ENCODE assay signal across 10 cellular contexts in genomic region chr9:96646081-96646991, GRCh38. TPM values are rescaled to one million over a fixed set of nuclear protein-coding genes. Genes with fewer than 3 reads are reported as not detected.
DNase-seq lines count a peak whose midpoint lies in the region; ATAC-seq and TF ChIP-seq lines count a peak whose summit lies in the region.
"Had no signal": no experiment of that assay in that cellular context is flagged by ENCODE, and none has a peak within 500 bp of the region (broad histone marks: within the 10 kb centered on the region; RNA-seq: fewer than 3 reads in every experiment).

No MANE protein-coding gene starts in this region.

- H3K4me3 Mint-ChIP-seq in MCF 10A (ENCODE audit: unreplicated experiment) = no peak overlapping the region
- H3K4me3 Mint-ChIP-seq in CD8-positive, alpha-beta T cell = no peak overlapping the region

- no peak for TF ChIP-seq CTCF in MCF 10A (IDR thresholded peaks at IDR 0.05; ENCODE audit: unreplicated experiment)
- no peak for TF ChIP-seq CTCF in breast epithelium (IDR thresholded peaks at IDR 0.05)
- TF ChIP-seq CTCF in WERI-Rb-1 (IDR thresholded peaks at IDR 0.05; ENCODE audit: low read depth, low read length) = no peak
- no peak for TF ChIP-seq CTCF in left lung (IDR thresholded peaks at IDR 0.05)
- no peak for TF ChIP-seq CTCF in upper lobe of left lung (IDR thresholded peaks at IDR 0.05)
- TF ChIP-seq CTCF in CD8-positive, alpha-beta T cell (IDR thresholded peaks at IDR 0.05) = no peak

- H3K27me3 ChIP-seq in breast epithelium (no peaks in the 10 kb centered on the region), WERI-Rb-1 (ENCODE audit: insufficient read depth, low read depth, severe bottlenecking) (no peaks in the 10 kb centered on the region), left lung (no peaks in the 10 kb centered on the region), upper lobe of left lung (no peaks in the 10 kb centered on the region)
- no peaks in the 10 kb centered on the region for H3K27me3 ChIP-seq in CD8-positive, alpha-beta T cell (ENCODE audit: insufficient read depth, low read length)

- peak overlapping the region in 1 of 2 donors; percentile 48 for H3K27ac ChIP-seq in breast epithelium
- 0 out of 2 replicates have a peak overlapping the region, but pooled peaks have one; percentile 5 for H3K27ac ChIP-seq in WERI-Rb-1
- peak overlapping the region; percentile 14 to 64 for H3K27ac ChIP-seq in left lung
- H3K27ac ChIP-seq in upper lobe of left lung = peak overlapping the region; percentile 44 to 78 (median 51)
- H3K27ac ChIP-seq in CD8-positive, alpha-beta T cell (ENCODE audit: low read depth, low read length) = no peak overlapping the region
- H3K27ac ChIP-seq: A549, VCaP had no signal

- H3K27me3 Mint-ChIP-seq in MCF 10A (ENCODE audit: insufficient read depth, unreplicated experiment) = no peaks in the 10 kb centered on the region
- H3K27me3 Mint-ChIP-seq in CD8-positive, alpha-beta T cell (ENCODE audit: low read depth) = no peaks in the 10 kb centered on the region

- DNase-seq in MCF 10A (ENCODE audit: unreplicated experiment) = peak; percentile 16
- no peak for DNase-seq in breast epithelium (ENCODE audit: low spot score in 2 of 2)
- no peak for DNase-seq in WERI-Rb-1
- DNase-seq in left lung = peak in 1 of 2 donors; percentile 43
- peak in 1 of 2 donors; percentile 29 for DNase-seq in upper lobe of left lung
- DNase-seq in activated naive CD4-positive, alpha-beta T cell treated with Interleukin-2 at 50 U/mL for 16 hours = no peak
- DNase-seq in CD8-positive, alpha-beta T cell = no peak

- H3K9me3 Mint-ChIP-seq in MCF 10A (ENCODE audit: unreplicated experiment) = no peaks in the 10 kb centered on the region
- no peaks in the 10 kb centered on the region for H3K9me3 Mint-ChIP-seq in CD8-positive, alpha-beta T cell

- TF ChIP-seq EP300 in upper lobe of left lung (IDR thresholded peaks at IDR 0.05) = peak in 1 of 4 donors; percentile 6

- H3K4me1 ChIP-seq in breast epithelium (no peaks in the 10 kb centered on the region), left lung (peaks cover 2 to 17% of the 10 kb centered on the region in 2 donors), upper lobe of left lung (peaks cover 0 to 6% (median 4%) of the 10 kb centered on the region in 4 donors)
- no peaks in the 10 kb centered on the region for H3K4me1 ChIP-seq in CD8-positive, alpha-beta T cell (ENCODE audit: insufficient read depth, low read length)
- H3K4me1 ChIP-seq: A549 had no signal

- no peak overlapping the region for H3K4me3 ChIP-seq in breast epithelium
- H3K4me3 ChIP-seq in WERI-Rb-1 (ENCODE audit: low read depth, low read length) = no peak overlapping the region
- H3K4me3 ChIP-seq in left lung = no peak overlapping the region
- H3K4me3 ChIP-seq in upper lobe of left lung = no peak overlapping the region
- H3K4me3 ChIP-seq in CD8-positive, alpha-beta T cell (ENCODE audit: low read depth, low read length) = no peak overlapping the region
- H3K4me3 ChIP-seq: A549 had no signal

- BruUV-seq in MCF 10A (replicated peaks; lab: Mats Ljungman, UMichigan) = no TSS peak

- H3K9me3 ChIP-seq in breast epithelium (no peaks in the 10 kb centered on the region), WERI-Rb-1 (ENCODE audit: severe bottlenecking) (no peaks in the 10 kb centered on the region), left lung (no peaks in the 10 kb centered on the region), upper lobe of left lung (no peaks in the 10 kb centered on the region)
- H3K9me3 ChIP-seq in CD8-positive, alpha-beta T cell (ENCODE audit: low read length) = no peaks in the 10 kb centered on the region
- H3K9me3 ChIP-seq: A549 had no signal

- 48 to 65% methylated on average over 13 of the region's 13 CpGs for WGBS in upper lobe of left lung, 2 donors

- ATAC-seq in left lung (peak; percentile 83), upper lobe of left lung (ENCODE audit: low FRiP score in 2 of 2) (peak; percentile 61 to 86), GM18873 (IDR thresholded peaks at IDR 0.05; ENCODE audit: low FRiP score, unreplicated experiment) (no peak)
- ATAC-seq in CD8-positive, alpha-beta T cell = no peak
- ATAC-seq: A549 had no signal

- CTCF ChIA-PET in MCF 10A (lab: Yijun Ruan, JAX) = no interaction called here
- CTCF ChIA-PET in CD8-positive, alpha-beta T cell (lab: Charles Lee) = no interaction called here

- H3K36me3 Mint-ChIP-seq in MCF 10A (ENCODE audit: insufficient read depth, unreplicated experiment) = peaks cover 36% of the 10 kb centered on the region
- H3K36me3 Mint-ChIP-seq in CD8-positive, alpha-beta T cell = peaks cover 45% of the 10 kb centered on the region

- H3K4me1 Mint-ChIP-seq in MCF 10A (ENCODE audit: insufficient read depth, unreplicated experiment) = peaks cover 8% of the 10 kb centered on the region
- no peaks in the 10 kb centered on the region for H3K4me1 Mint-ChIP-seq in CD8-positive, alpha-beta T cell (ENCODE audit: low read depth)

- no peaks in the 10 kb centered on the region for H3K36me3 ChIP-seq in breast epithelium
- H3K36me3 ChIP-seq in WERI-Rb-1 = peaks cover 51% of the 10 kb centered on the region
- peaks cover 0 to 84% of the 10 kb centered on the region in 2 donors for H3K36me3 ChIP-seq in left lung
- peaks cover 8 to 88% (median 28%) of the 10 kb centered on the region in 4 donors for H3K36me3 ChIP-seq in upper lobe of left lung
- H3K36me3 ChIP-seq in CD8-positive, alpha-beta T cell (ENCODE audit: insufficient read depth, low read length) = peaks cover 3% of the 10 kb centered on the region

- no peak overlapping the region for H3K27ac Mint-ChIP-seq in MCF 10A (ENCODE audit: low read depth, unreplicated experiment)
- H3K27ac Mint-ChIP-seq in CD8-positive, alpha-beta T cell = no peak overlapping the region

- POLR2A ChIA-PET in MCF 10A (lab: Yijun Ruan, JAX) = interaction anchor here (0.6 kb wide), 1 partner anchor 265 kb away, joined by 3 read pairs; no protein-coding TSS in a partner anchor
- POLR2A ChIA-PET in CD8-positive, alpha-beta T cell (lab: Charles Lee) = interaction anchor here (0.6 kb wide), 1 partner anchor 136 kb away, joined by 5 read pairs; no protein-coding TSS in a partner anchor

- intact Hi-C loops in MCF 10A (cut with micrococcal nuclease) (no loop called here), breast epithelium (cut with DNase I; ENCODE audit: low total_unique reads) (no loop called here), left lung (cut with DNase I) (no loop called here)
- intact Hi-C loops in CD8-positive, alpha-beta T cell (cut with DNase I, micrococcal nuclease) = no loop called here

- no peak for TF ChIP-seq POLR2A in breast epithelium (IDR thresholded peaks at IDR 0.05)
- no peak for TF ChIP-seq POLR2A in upper lobe of left lung (IDR thresholded peaks at IDR 0.05)

RNA-seq across cellular contexts. Expression of gene PRXL2C, which starts 8.8 kb away (rescaled TPM):
- total RNA-seq in MCF 10A (2022) (15.6 and 17.0 TPM in 2 replicates), breast epithelium (10 to 100 TPM; 14.3 to 26.1 (median 16.1) TPM), left lung (10 to 100 TPM; 18.2 to 31.9 TPM), upper lobe of left lung (10 to 100 TPM in 4 of 6 donors, 1 to 10 TPM in 2; 3.8 to 32.7 (median 23.9) TPM)
- 10 to 100 TPM; 17.8 to 19.4 TPM for total RNA-seq in CD8-positive, alpha-beta T cell

RNA-seq across cellular contexts. Expression of gene CDC14B, which starts 26.7 kb away (rescaled TPM):
- 7.0 and 9.3 TPM in 2 replicates for total RNA-seq in MCF 10A (2022)
- 10 to 100 TPM; 22.0 to 33.4 (median 23.9) TPM for total RNA-seq in breast epithelium
- total RNA-seq in left lung = 10 to 100 TPM; 10.5 to 17.1 TPM
- 10 to 100 TPM in 4 of 6 donors, 1 to 10 TPM in 2; 6.0 to 28.5 (median 12.7) TPM for total RNA-seq in upper lobe of left lung
- 1 to 10 TPM; 2.2 to 2.4 TPM for total RNA-seq in CD8-positive, alpha-beta T cell

Comparison
In these comparisons a context has a peak if more than half of its experiments do, and no peak if none do; other contexts are left out.
1. ATAC-seq: peak in left lung (single experiment) and upper lobe of left lung (2 of 2); none in GM18873 (single experiment) and CD8-positive, alpha-beta T cell (single experiment).